ENCODE assay signal across 15 cellular contexts in genomic region chr5:62372600-62372999, GRCh38. TPM values are rescaled to one million over a fixed set of nuclear protein-coding genes. Genes with fewer than 3 reads are reported as not detected.
DNase-seq lines count a peak whose midpoint lies in the region; ATAC-seq and TF ChIP-seq lines count a peak whose summit lies in the region.
"Had no signal": no experiment of that assay in that cellular context is flagged by ENCODE, and none has a peak within 500 bp of the region (broad histone marks: within the 10 kb centered on the region; RNA-seq: fewer than 3 reads in every experiment).

No MANE protein-coding gene starts in this region.

- H3K4me1 ChIP-seq in CD8-positive, alpha-beta memory T cell (ENCODE audit: insufficient read depth, low read length) = no peaks in the 10 kb centered on the region

- DNase-seq in activated T-cell treated with anti-CD3 and anti-CD28 coated beads, Interleukin-2, amount 50 U/mL, for 72 hours = no peak
- no peak for DNase-seq in activated T-cell treated with anti-CD3 and anti-CD28 coated beads, Interleukin-2, amount 50 U/mL, for 4 hours
- DNase-seq in CD4-positive, alpha-beta T cell = no peak
- DNase-seq in CD8-positive, alpha-beta memory T cell = no peak
- no peak for DNase-seq in central memory CD8-positive, alpha-beta T cell (ENCODE audit: low spot score in 2 of 2)
- DNase-seq in T-helper 9 cell (no peak), DMS79 treated with DMSO at 0.1 percent for 48 hours (lab: John Stamatoyannopoulos, UW) (no peak)
- DNase-seq: C1 segment of cervical spinal cord, DMS53, H7 had no signal

- H3K4me3 Mint-ChIP-seq in activated T-cell treated with anti-CD3 and anti-CD28 coated beads, Interleukin-2, amount 50 U/mL, for 72 hours = no peak overlapping the region
- H3K4me3 Mint-ChIP-seq in activated T-cell treated with anti-CD3 and anti-CD28 coated beads, Interleukin-2, amount 50 U/mL, for 4 hours = no peak overlapping the region
- no peak overlapping the region for H3K4me3 Mint-ChIP-seq in CD4-positive, alpha-beta T cell
- no peak overlapping the region for H3K4me3 Mint-ChIP-seq in CD8-positive, alpha-beta memory T cell
- H3K4me3 Mint-ChIP-seq in central memory CD8-positive, alpha-beta T cell = no peak overlapping the region
- H3K4me3 Mint-ChIP-seq: B cell, GM23338, IgD-negative memory B cell had no signal

- no peak overlapping the region for H3K27ac ChIP-seq in CD4-positive, alpha-beta T cell (ENCODE audit: low read depth, low read length)
- no peak overlapping the region for H3K27ac ChIP-seq in CD8-positive, alpha-beta memory T cell (ENCODE audit: low read depth, low read length)

- peaks cover 4% of the 10 kb centered on the region for H3K4me1 Mint-ChIP-seq in activated T-cell treated with anti-CD3 and anti-CD28 coated beads, Interleukin-2, amount 50 U/mL, for 72 hours (ENCODE audit: low read depth)
- H3K4me1 Mint-ChIP-seq in activated T-cell treated with anti-CD3 and anti-CD28 coated beads, Interleukin-2, amount 50 U/mL, for 4 hours (ENCODE audit: low read depth) = peaks cover 8% of the 10 kb centered on the region
- no peaks in the 10 kb centered on the region for H3K4me1 Mint-ChIP-seq in CD4-positive, alpha-beta T cell (ENCODE audit: low read depth)
- peaks cover 7 to 11% (median 10%) of the 10 kb centered on the region in 3 donors for H3K4me1 Mint-ChIP-seq in CD8-positive, alpha-beta memory T cell
- H3K4me1 Mint-ChIP-seq in central memory CD8-positive, alpha-beta T cell = peaks cover 6% of the 10 kb centered on the region
- H3K4me1 Mint-ChIP-seq: B cell, GM23338, IgD-negative memory B cell had no signal

- H3K27me3 Mint-ChIP-seq in activated T-cell treated with anti-CD3 and anti-CD28 coated beads, Interleukin-2, amount 50 U/mL, for 72 hours (ENCODE audit: low read depth) = no peaks in the 10 kb centered on the region
- H3K27me3 Mint-ChIP-seq in activated T-cell treated with anti-CD3 and anti-CD28 coated beads, Interleukin-2, amount 50 U/mL, for 4 hours (ENCODE audit: low read depth) = no peaks in the 10 kb centered on the region
- H3K27me3 Mint-ChIP-seq in CD4-positive, alpha-beta T cell = no peaks in the 10 kb centered on the region
- no peaks in the 10 kb centered on the region for H3K27me3 Mint-ChIP-seq in CD8-positive, alpha-beta memory T cell
- H3K27me3 Mint-ChIP-seq in central memory CD8-positive, alpha-beta T cell = no peaks in the 10 kb centered on the region
- H3K27me3 Mint-ChIP-seq: B cell, IgD-negative memory B cell had no signal

- no peaks in the 10 kb centered on the region for H3K9me3 Mint-ChIP-seq in activated T-cell treated with anti-CD3 and anti-CD28 coated beads, Interleukin-2, amount 50 U/mL, for 72 hours
- H3K9me3 Mint-ChIP-seq in activated T-cell treated with anti-CD3 and anti-CD28 coated beads, Interleukin-2, amount 50 U/mL, for 4 hours = no peaks in the 10 kb centered on the region
- no peaks in the 10 kb centered on the region for H3K9me3 Mint-ChIP-seq in CD4-positive, alpha-beta T cell
- H3K9me3 Mint-ChIP-seq in CD8-positive, alpha-beta memory T cell = no peaks in the 10 kb centered on the region
- H3K9me3 Mint-ChIP-seq in central memory CD8-positive, alpha-beta T cell = no peaks in the 10 kb centered on the region
- H3K9me3 Mint-ChIP-seq: GM23338, IgD-negative memory B cell had no signal

- TF ChIP-seq CTCF in CD4-positive, alpha-beta T cell (IDR thresholded peaks at IDR 0.05) = no peak

- H3K27me3 ChIP-seq in CD4-positive, alpha-beta T cell (ENCODE audit: control insufficient read depth, insufficient read depth, low read length) = no peaks in the 10 kb centered on the region
- H3K27me3 ChIP-seq in CD8-positive, alpha-beta memory T cell (ENCODE audit: insufficient read depth, low read length, poor library complexity, severe bottlenecking) = no peaks in the 10 kb centered on the region

- no peak overlapping the region for H3K4me3 ChIP-seq in CD8-positive, alpha-beta memory T cell (ENCODE audit: low read length)
- H3K4me3 ChIP-seq: GM12878, GM23338 had no signal

- H3K36me3 Mint-ChIP-seq in activated T-cell treated with anti-CD3 and anti-CD28 coated beads, Interleukin-2, amount 50 U/mL, for 72 hours (ENCODE audit: insufficient read depth in 2 of 2) = peaks cover 8 to 24% of the 10 kb centered on the region in 2 donors
- peaks cover 19% of the 10 kb centered on the region for H3K36me3 Mint-ChIP-seq in activated T-cell treated with anti-CD3 and anti-CD28 coated beads, Interleukin-2, amount 50 U/mL, for 4 hours (ENCODE audit: insufficient read depth)
- H3K36me3 Mint-ChIP-seq in CD4-positive, alpha-beta T cell (ENCODE audit: low read depth) = peaks cover 71% of the 10 kb centered on the region
- peaks cover 4 to 66% (median 12%) of the 10 kb centered on the region in 3 donors for H3K36me3 Mint-ChIP-seq in CD8-positive, alpha-beta memory T cell
- peaks cover 42% of the 10 kb centered on the region for H3K36me3 Mint-ChIP-seq in central memory CD8-positive, alpha-beta T cell (ENCODE audit: insufficient read depth)

- peak overlapping the region; percentile 89 for H3K27ac Mint-ChIP-seq in activated T-cell treated with anti-CD3 and anti-CD28 coated beads, Interleukin-2, amount 50 U/mL, for 72 hours
- peak overlapping the region; percentile 63 for H3K27ac Mint-ChIP-seq in CD4-positive, alpha-beta T cell
- H3K27ac Mint-ChIP-seq in CD8-positive, alpha-beta memory T cell = peak overlapping the region in 5 of 8 donors; percentile 28 to 87 (median 35)
- H3K27ac Mint-ChIP-seq in central memory CD8-positive, alpha-beta T cell (ENCODE audit: low read depth) = peak overlapping the region; percentile 14
- H3K27ac Mint-ChIP-seq: B cell, GM23338, IgD-negative memory B cell had no signal

- POLR2A ChIA-PET in CD4-positive, alpha-beta T cell (lab: Charles Lee) = interaction anchor here (0.7 kb wide), 1 partner anchor 14 kb away, joined by 3 read pairs; no protein-coding TSS in a partner anchor
- POLR2A ChIA-PET in CD8-positive, alpha-beta memory T cell (lab: Charles Lee) = no interaction called here

- CTCF ChIA-PET in CD4-positive, alpha-beta T cell (lab: Charles Lee) = no interaction called here
- CTCF ChIA-PET in CD8-positive, alpha-beta memory T cell (lab: Charles Lee) = no interaction called here

- intact Hi-C loops in CD4-positive, alpha-beta T cell (cut with DNase I, micrococcal nuclease) = no loop called here

- no peaks in the 10 kb centered on the region for H3K9me3 ChIP-seq in CD4-positive, alpha-beta T cell (ENCODE audit: control insufficient read depth, low read length)
- H3K9me3 ChIP-seq in CD8-positive, alpha-beta memory T cell (ENCODE audit: low read length) = no peaks in the 10 kb centered on the region

- peaks cover 28% of the 10 kb centered on the region for H3K36me3 ChIP-seq in CD8-positive, alpha-beta memory T cell (ENCODE audit: insufficient read depth, low read length)

- ATAC-seq in activated T-cell treated with anti-CD3 and anti-CD28 coated beads, Interleukin-2, amount 50 U/mL, for 72 hours (replicated peaks in 1 of 2) = no peak
- no peak for ATAC-seq in activated T-cell treated with anti-CD3 and anti-CD28 coated beads, Interleukin-2, amount 50 U/mL, for 4 hours
- no peak for ATAC-seq in CD4-positive, alpha-beta T cell (ENCODE audit: poor library complexity)
- no peak for ATAC-seq in central memory CD8-positive, alpha-beta T cell (replicated peaks; ENCODE audit: extremely low read depth, poor library complexity, severe bottlenecking)
- ATAC-seq in GM18907 (IDR thresholded peaks at IDR 0.05; ENCODE audit: unreplicated experiment) = no peak
- ATAC-seq: GM12878, GM23338 had no signal

RNA-seq across cellular contexts. Expression of gene DIMT1, which starts 31.1 kb away (rescaled TPM):
- total RNA-seq in activated T-cell treated with anti-CD3 and anti-CD28 coated beads, Interleukin-2, amount 50 U/mL, for 72 hours = 10 to 100 TPM; 35.3 to 42.0 TPM
- 10 to 100 TPM; 85.4 to 94.4 (median 93.4) TPM for total RNA-seq in activated T-cell treated with anti-CD3 and anti-CD28 coated beads, Interleukin-2, amount 50 U/mL, for 4 hours
- 10 to 100 TPM; 19.9 to 20.5 TPM for total RNA-seq in CD4-positive, alpha-beta T cell
- 10 to 100 TPM; 54.4 to 58.9 TPM for total RNA-seq in CD8-positive, alpha-beta memory T cell
- polyA plus RNA-seq in CD8-positive, alpha-beta memory T cell = 38.4 TPM

RNA-seq across cellular contexts. Expression of gene IPO11, which starts 40.0 kb away (rescaled TPM):
- total RNA-seq in activated T-cell treated with anti-CD3 and anti-CD28 coated beads, Interleukin-2, amount 50 U/mL, for 72 hours = 10 to 100 TPM; 26.6 to 39.7 TPM
- 10 to 100 TPM; 56.1 to 70.4 (median 60.5) TPM for total RNA-seq in activated T-cell treated with anti-CD3 and anti-CD28 coated beads, Interleukin-2, amount 50 U/mL, for 4 hours
- 10 to 100 TPM; 15.1 to 16.1 TPM for total RNA-seq in CD4-positive, alpha-beta T cell
- total RNA-seq in CD8-positive, alpha-beta memory T cell = 10 to 100 TPM; 70.0 to 74.7 TPM
- 9.9 TPM for polyA plus RNA-seq in CD8-positive, alpha-beta memory T cell

Comparison
In these comparisons a context has a peak if more than half of its experiments do, and no peak if none do; other contexts are left out.
1. H3K27ac Mint-ChIP-seq: peak in every context shown above with its lines; median percentile 89 in activated T-cell treated with anti-CD3 and anti-CD28 coated beads, Interleukin-2, amount 50 U/mL, for 72 hours; 63 in CD4-positive, alpha-beta T cell; 35 in CD8-positive, alpha-beta memory T cell; 14 in central memory CD8-positive, alpha-beta T cell.